ENCODE assay signal across 20 cellular contexts in genomic region chr1:41226816-41227215, GRCh38.
"Had no signal": no experiment of that assay in that cellular context is flagged by ENCODE, and none has a peak within 500 bp of the region (broad histone marks: within the 10 kb centered on the region; RNA-seq: fewer than 3 reads in every experiment).

No MANE protein-coding gene starts in this region.

- H3K4me3 Mint-ChIP-seq: activated CD4-positive, alpha-beta memory T cell treated with anti-CD3 and anti-CD28 coated beads for 36 hours; activated T-helper 1 cell treated with anti-CD3 and anti-CD28 coated beads, Interleukin-12 subunit alpha, Interleukin-12 subunit beta, Interleukin-2, Interleukin-4 antibody, amounts not matched to agents 30 ng/mL and 10 ng/mL and 1 ng/mL, durations not matched to agents 14 hours and 24 hours and 36 hours; neural crest cell; stimulated activated naive CD8-positive, alpha-beta T cell treated with anti-CD3 and anti-CD28 coated beads, Interleukin-15, Interleukin-2, amounts not matched to agents 100 ng/mL and 50 ng/mL, for 24 hours; T-helper 1 cell treated with Interleukin-12 subunit alpha and Interleukin-12 subunit beta and Interleukin-4 antibody, amounts not matched to agents 30 μg/mL and 1 μg/mL, for 36 hours had no signal

- H3K9me3 ChIP-seq: left ventricle myocardium inferior, suprapubic skin, vagina had no signal

- H3K9me3 Mint-ChIP-seq: activated naive CD4-positive, alpha-beta T cell treated with anti-CD3 and anti-CD28 coated beads, Interleukin-2, amount 50 U/mL, for 72 hours; activated T-helper 1 cell treated with anti-CD3 and anti-CD28 coated beads, Interleukin-12 subunit alpha, Interleukin-12 subunit beta, Interleukin-2, Interleukin-4 antibody, amounts not matched to agents 30 ng/mL and 10 ng/mL and 1 ng/mL, durations not matched to agents 14 hours and 24 hours and 36 hours; stimulated activated naive CD8-positive, alpha-beta T cell treated with anti-CD3 and anti-CD28 coated beads, Interleukin-15, Interleukin-2, amounts not matched to agents 100 ng/mL and 50 ng/mL, for 24 hours had no signal

- H3K4me3 ChIP-seq: dorsolateral prefrontal cortex, left ventricle myocardium inferior, suprapubic skin, vagina had no signal

- ATAC-seq: activated naive CD4-positive, alpha-beta T cell treated with anti-CD3 and anti-CD28 coated beads, Interleukin-2, amount 50 U/mL, for 72 hours; foreskin keratinocyte had no signal

- DNase-seq: activated CD4-positive, alpha-beta memory T cell treated with anti-CD3 and anti-CD28 coated beads for 36 hours; activated gamma-delta T cell treated with Interleukin-2 at 50 U/mL for 16 hours; activated T-cell treated with anti-CD3 and anti-CD28 coated beads for 4 hours; amygdala; caudate nucleus; dorsolateral prefrontal cortex; foreskin keratinocyte; kidney; left ventricle myocardium inferior; mammary epithelial cell; trophoblast cell had no signal

- H3K36me3 ChIP-seq: left ventricle myocardium inferior, suprapubic skin, vagina had no signal

- H3K27me3 Mint-ChIP-seq: activated CD4-positive, alpha-beta memory T cell treated with anti-CD3 and anti-CD28 coated beads for 36 hours; progenitor cell of endocrine pancreas; stimulated activated naive CD8-positive, alpha-beta T cell treated with anti-CD3 and anti-CD28 coated beads, Interleukin-15, Interleukin-2, amounts not matched to agents 100 ng/mL and 50 ng/mL, for 24 hours had no signal

- H3K27ac ChIP-seq: dorsolateral prefrontal cortex, foreskin keratinocyte, left ventricle myocardium inferior, suprapubic skin, vagina had no signal

- H3K27ac Mint-ChIP-seq: activated CD4-positive, alpha-beta memory T cell treated with anti-CD3 and anti-CD28 coated beads for 36 hours; activated naive CD4-positive, alpha-beta T cell treated with anti-CD3 and anti-CD28 coated beads, Interleukin-2, amount 50 U/mL, for 72 hours; activated T-helper 1 cell treated with anti-CD3 and anti-CD28 coated beads, Interleukin-12 subunit alpha, Interleukin-12 subunit beta, Interleukin-2, Interleukin-4 antibody, amounts not matched to agents 30 ng/mL and 10 ng/mL and 1 ng/mL, durations not matched to agents 14 hours and 24 hours and 36 hours; progenitor cell of endocrine pancreas; stimulated activated naive CD8-positive, alpha-beta T cell treated with anti-CD3 and anti-CD28 coated beads, Interleukin-15, Interleukin-2, amounts not matched to agents 100 ng/mL and 50 ng/mL, for 24 hours; T-helper 1 cell treated with Interleukin-12 subunit alpha and Interleukin-12 subunit beta and Interleukin-4 antibody, amounts not matched to agents 30 μg/mL and 1 μg/mL, for 36 hours had no signal

- FAIRE-seq: colon, kidney had no signal

- H3K27me3 ChIP-seq: dorsolateral prefrontal cortex, foreskin keratinocyte, suprapubic skin, vagina had no signal
